ENCODE assay signal across 7 cellular contexts in genomic region chr21:45568383-45568782, GRCh38.
"Had no signal": no experiment of that assay in that cellular context is flagged by ENCODE, and none has a peak within 500 bp of the region (broad histone marks: within the 10 kb centered on the region; RNA-seq: fewer than 3 reads in every experiment).

No MANE protein-coding gene starts in this region.

- H3K9me3 ChIP-seq: HAP-1 had no signal

- H3K4me1 ChIP-seq: HAP-1 had no signal

- H3K36me3 ChIP-seq: HAP-1 had no signal

- DNase-seq: GM23248, GOT3, H7, HFFc6, IMR-90 had no signal

- H3K27ac ChIP-seq: GM23248 had no signal

- H3K4me3 ChIP-seq: GM23248, HAP-1, K562 had no signal
